In genomic region chr11:78564037-78564888, GRCh38 we compare ENCODE assay signal across 8 cellular contexts. TPM values are rescaled to one million over a fixed set of nuclear protein-coding genes. Genes with fewer than 3 reads are reported as not detected.
A peak's percentile ranks its signal among the peaks of the same experiment; 100 is the strongest.
DNase-seq lines count a peak whose midpoint lies in the region; ATAC-seq and TF ChIP-seq lines count a peak whose summit lies in the region.

No MANE protein-coding gene starts in this region.

- RAD21 ChIA-PET in HCT116 (lab: Charles Lee; ENCODE audit: low non-redundant PET in 1 of 2, low total read pairs in 2 of 2, uncharacterized antibody in 2 of 2, unreplicated experiment in 2 of 2): interaction anchor here (0.6 to 2.1 kb wide), 3 partner anchors 192 to 336 kb away, joined by 3 to 9 read pairs (median 5); no protein-coding TSS in a partner anchor

- no TSS peak for BruUV-seq in HCT116 (replicated peaks; lab: Mats Ljungman, UMichigan)

- no peak for TF ChIP-seq POLR2A in HCT116 (IDR thresholded peaks at IDR 0.05; ENCODE audit: borderline replicate concordance, extremely low read depth, insufficient read depth, insufficient read length)

- CTCF ChIA-PET in HCT116 (lab: Charles Lee): interaction anchor here (0.6 to 2.5 kb wide), 21 partner anchors 9 to 788 kb away, joined by 3 to 51 read pairs (median 3); partner anchors contain the start of genes ALG8 and NARS2
- CTCF ChIA-PET in activated CD8-positive, alpha-beta T cell treated with anti-CD3 and anti-CD28 coated beads for 36 hours (lab: Charles Lee): interaction anchor here (0.6 to 6.6 kb wide), 52 partner anchors 10 to 518 kb away, joined by 3 to 94 read pairs (median 4); partner anchors contain the start of genes ALG8, GAB2 and NARS2

- H3K36me3 ChIP-seq in HCT116 (ENCODE audit: control insufficient read depth in 1 of 2, insufficient read depth in 2 of 2, low read length in 2 of 2): peaks cover 19 to 37% of the 10 kb centered on the region in 2 experiments; a peak in 3 of 4 replicates

- H3K4me2 ChIP-seq in HCT116 (ENCODE audit: low read length): no peak overlapping the region

- no peak overlapping the region for H3K4me3 Mint-ChIP-seq in activated CD8-positive, alpha-beta T cell treated with anti-CD3 and anti-CD28 coated beads for 36 hours

- H3K27me3 Mint-ChIP-seq in activated CD8-positive, alpha-beta T cell treated with anti-CD3 and anti-CD28 coated beads for 36 hours: no peaks in the 10 kb centered on the region

- H3K27ac ChIP-seq in HCT116 (ENCODE audit: low read depth, low read length): no peak overlapping the region

- no peaks in the 10 kb centered on the region for H3K9me3 ChIP-seq in HCT116 (ENCODE audit: control insufficient read depth in 1 of 2, insufficient read depth in 1 of 2, low read depth in 1 of 2, low read length in 2 of 2)

- no peak overlapping the region for H3K4me3 ChIP-seq in HCT116 (replicated peaks in 1 of 2; ENCODE audit: low read depth in 1 of 2, low read length in 2 of 2)

- H3K36me3 Mint-ChIP-seq in activated CD8-positive, alpha-beta T cell treated with anti-CD3 and anti-CD28 coated beads for 36 hours (ENCODE audit: low read depth): peaks cover 22% of the 10 kb centered on the region

- POLR2A ChIA-PET in HCT116 (lab: Charles Lee): interaction anchor here (1.6 kb wide), 1 partner anchor 10 kb away, joined by 5 read pairs; the partner anchor contains the start of gene NARS2
- POLR2A ChIA-PET in activated CD8-positive, alpha-beta T cell treated with anti-CD3 and anti-CD28 coated beads for 36 hours (lab: Charles Lee): interaction anchor here (1.1 to 1.8 kb wide), 4 partner anchors 10 to 395 kb away, joined by 3 to 8 read pairs (median 4); partner anchors contain the start of genes GAB2 and NARS2

- TF ChIP-seq CTCF in HCT116 (IDR thresholded peaks at IDR 0.05 in 2 of 3, conservative IDR thresholded peaks at IDR 0.05 in 1 of 3; ENCODE audit: borderline replicate concordance in 1 of 3, insufficient read depth in 1 of 3, low read depth in 2 of 3, low read length in 2 of 3): peak; percentile 51 to 71 (median 66)
- peak; percentile 67 for TF ChIP-seq CTCF in activated CD8-positive, alpha-beta T cell treated with anti-CD3 and anti-CD28 coated beads for 36 hours (IDR thresholded peaks at IDR 0.05)

- DNase-seq in activated CD4-positive, CD25-positive, alpha-beta regulatory T cell treated with anti-CD3 and anti-CD28 coated beads, Interleukin-2, amount 50 U/mL, for 16 hours (ENCODE audit: low read depth, low spot score): peak; percentile 14
- DNase-seq in activated CD4-positive, CD25-positive, alpha-beta regulatory T cell treated with anti-CD3 and anti-CD28 coated beads, Interleukin-2, amount 50 U/mL, for 72 hours: no peak
- DNase-seq in HCT116 (ENCODE audit: low read depth, low spot score) (peak; percentile 51), NCI-H446 (lab: John Stamatoyannopoulos, UW) (peak; percentile 51 to 66), globus pallidus (ENCODE audit: low spot score) (peak; percentile 58), putamen (ENCODE audit: low spot score) (peak; percentile 56)
- peak; percentile 62 for DNase-seq in activated CD8-positive, alpha-beta T cell treated with anti-CD3 and anti-CD28 coated beads for 36 hours

- no peaks in the 10 kb centered on the region for H3K9me3 Mint-ChIP-seq in activated CD8-positive, alpha-beta T cell treated with anti-CD3 and anti-CD28 coated beads for 36 hours

- H2AFZ ChIP-seq in HCT116 (ENCODE audit: low read depth, low read length, poor library complexity, severe bottlenecking): no peak overlapping the region

- H3K4me1 ChIP-seq in HCT116 (ENCODE audit: control insufficient read depth in 1 of 2, insufficient read depth in 2 of 2, low read length in 2 of 2): peaks cover 0 to 7% of the 10 kb centered on the region in 2 experiments; a peak in 2 of 4 replicates

- H3K4me1 Mint-ChIP-seq in activated CD8-positive, alpha-beta T cell treated with anti-CD3 and anti-CD28 coated beads for 36 hours (ENCODE audit: low read depth): peaks cover 34% of the 10 kb centered on the region

- H4K20me1 ChIP-seq in HCT116 (ENCODE audit: insufficient read depth): no peaks in the 10 kb centered on the region; the same call in 1 of the 2 replicates

- peaks cover 53% of the 10 kb centered on the region for H3K79me2 ChIP-seq in HCT116 (ENCODE audit: insufficient read depth, low read length)

- ATAC-seq in HCT116 (peak; percentile 60; the same call in 1 of the 2 replicates), HG03469 (IDR thresholded peaks at IDR 0.05; ENCODE audit: unreplicated experiment) (no peak)
- peak; percentile 67 for ATAC-seq in activated CD8-positive, alpha-beta T cell treated with anti-CD3 and anti-CD28 coated beads for 36 hours

- H3K27me3 ChIP-seq in HCT116 (ENCODE audit: insufficient read depth, low read length): no peaks in the 10 kb centered on the region

- H3K9me2 ChIP-seq in HCT116 (ENCODE audit: insufficient read depth): no peaks in the 10 kb centered on the region

- H3K9ac ChIP-seq in HCT116 (ENCODE audit: low read length): no peak overlapping the region

- intact Hi-C loops in HCT116 (cut with micrococcal nuclease): loop anchor here (1.0 to 5.0 kb wide), 3 partner anchors 147 to 787 kb away; partner anchors contain the start of gene GAB2
- intact Hi-C loops in activated CD8-positive, alpha-beta T cell treated with anti-CD3 and anti-CD28 coated beads for 36 hours (cut with micrococcal nuclease): loop anchor here (2.0 to 10.0 kb wide), 2 partner anchors 147 to 339 kb away; partner anchors contain the start of gene GAB2

- peak; percentile 75 for TF ChIP-seq RAD21 in HCT116 (IDR thresholded peaks at IDR 0.05; ENCODE audit: low read depth)

- H3K27ac Mint-ChIP-seq in activated CD8-positive, alpha-beta T cell treated with anti-CD3 and anti-CD28 coated beads for 36 hours: no peak overlapping the region

TF ChIP-seq in HCT116, 20 proteins besides CTCF, POLR2A, EP300 and RAD21:
- no peak for TF ChIP-seq CEBPB (IDR thresholded peaks at IDR 0.05; ENCODE audit: low read depth)
- no peak for TF ChIP-seq REST (IDR thresholded peaks at IDR 0.05; ENCODE audit: low read depth)
- TF ChIP-seq EGR1 (IDR thresholded peaks at IDR 0.05; ENCODE audit: low read depth): no peak
- no peak for TF ChIP-seq SIN3A (IDR thresholded peaks at IDR 0.05; ENCODE audit: low read depth)
- TF ChIP-seq SP1 (IDR thresholded peaks at IDR 0.05; ENCODE audit: low read depth): no peak
- no peak for TF ChIP-seq CBX3 (IDR thresholded peaks at IDR 0.05; ENCODE audit: low read depth)
- TF ChIP-seq SRF (IDR thresholded peaks at IDR 0.05; ENCODE audit: low read depth): no peak
- TF ChIP-seq ZBTB33 (IDR thresholded peaks at IDR 0.05; ENCODE audit: extremely low read depth, insufficient replicate concordance, low read length): no peak
- no peak for TF ChIP-seq JUND (IDR thresholded peaks at IDR 0.05)

RNA-seq across cellular contexts. Expression of gene NARS2, which starts 10.4 kb away (rescaled TPM):
- 26.0 TPM for total RNA-seq in HCT116 (2021; ENCODE audit: unreplicated experiment)
- 9.4 and 11.6 TPM in 2 replicates for polyA plus RNA-seq in HCT116 (2012)
- total RNA-seq in activated CD8-positive, alpha-beta T cell treated with anti-CD3 and anti-CD28 coated beads for 36 hours: 10 to 100 TPM; 26.2 to 32.1 TPM
